35 cellular contexts compared by ENCODE assay signal in the genomic region with DNA sequence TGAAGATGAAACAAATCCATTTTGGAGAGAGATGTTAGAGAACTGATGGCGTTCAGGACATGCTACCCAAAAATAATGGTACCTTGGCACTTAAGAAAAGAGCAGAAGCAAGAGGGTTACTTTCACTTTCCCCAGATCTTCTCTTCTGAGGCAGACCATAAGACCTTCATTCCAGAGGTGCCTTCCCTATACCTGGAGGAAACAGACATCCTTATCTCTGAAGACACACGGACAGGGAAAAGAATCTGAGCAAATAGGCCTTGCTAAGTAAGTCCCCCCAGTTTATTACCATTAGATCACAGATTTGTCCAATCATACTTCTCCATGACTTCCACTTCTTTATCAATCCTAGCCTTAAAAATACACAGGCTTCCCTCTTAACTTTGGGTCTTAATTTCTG. TPM values are rescaled to one million over a fixed set of nuclear protein-coding genes. Genes with fewer than 3 reads are reported as not detected.
DNase-seq lines count a peak whose midpoint lies in the region; ATAC-seq, FAIRE-seq and TF ChIP-seq lines count a peak whose summit lies in the region.
"Had no signal": no experiment of that assay in that cellular context is flagged by ENCODE, and none has a peak within 500 bp of the region (broad histone marks: within the 10 kb centered on the region; RNA-seq: fewer than 3 reads in every experiment).

No MANE protein-coding gene starts in this region.

- no peak overlapping the region; the same call in 1 of the 2 replicates for H2BK5ac ChIP-seq in H1 (ENCODE audit: low read depth, low read length)

- peaks cover 33% of the 10 kb centered on the region for H3F3A ChIP-seq in GM23248 (ENCODE audit: insufficient read depth)

- H2BK120ac ChIP-seq in H1 (replicated peaks; ENCODE audit: low read depth, low read length) = no peak overlapping the region

- H3K4ac ChIP-seq in H1 (replicated peaks; ENCODE audit: insufficient read length, low read depth, low read length) = no peak overlapping the region

- H3K14ac ChIP-seq in H1 (ENCODE audit: insufficient read length) = no peak overlapping the region

- FAIRE-seq in H1 (lab: Jason Lieb, UNC) = no peak
- FAIRE-seq: keratinocyte, RCC 7860 had no signal

- H3K27me3 ChIP-seq in GM23248 (replicated peaks; ENCODE audit: insufficient read depth) = no peaks in the 10 kb centered on the region
- H3K27me3 ChIP-seq in OCI-LY3 (ENCODE audit: low read depth, low read length) = no peaks in the 10 kb centered on the region; the same call in 1 of the 2 replicates
- H3K27me3 ChIP-seq in H1 (replicated peaks in 1 of 4; ENCODE audit: control insufficient read depth in 3 of 4, extremely low read depth in 1 of 4, insufficient read depth in 3 of 4, low read length in 3 of 4) = no peaks in the 10 kb centered on the region
- H3K27me3 ChIP-seq: sigmoid colon, SJCRH30 had no signal

- POLR2A ChIA-PET in H1 (lab: Charles Lee; ENCODE audit: partially characterized antibody) = interaction anchor here (1.3 to 5.4 kb wide), 2 partner anchors 27 to 92 kb away, joined by 4 to 65 read pairs; a partner anchor contains a TSS

- no peak overlapping the region for H3K27ac Mint-ChIP-seq in neural crest cell (ENCODE audit: unreplicated experiment)
- H3K27ac Mint-ChIP-seq: activated CD4-positive, alpha-beta T cell treated with anti-CD3 and anti-CD28 coated beads, Interleukin-2, amount 10 ng/mL, durations not matched to agents 7 days and 5 days; activated naive CD8-positive, alpha-beta T cell; activated T-cell treated with anti-CD3 and anti-CD28 coated beads, Interleukin-2, amount 50 U/mL, for 24 hours; WTC11 had no signal

- no peak overlapping the region for H3K56ac ChIP-seq in H1 (replicated peaks; ENCODE audit: insufficient read length, low read depth, low read length)

- no peak overlapping the region for H4K8ac ChIP-seq in H1 (ENCODE audit: extremely low read depth, insufficient read depth, low read length)

- no peak for TF ChIP-seq RAD21 in H1 (IDR thresholded peaks at IDR 0.05 in 1 of 2, conservative IDR thresholded peaks at IDR 0.05 in 1 of 2; ENCODE audit: low read depth in 2 of 2, low read length in 2 of 2)

- H3K79me1 ChIP-seq in H1 (ENCODE audit: low read depth, low read length) = no peaks in the 10 kb centered on the region

- H2AFZ ChIP-seq in GM23248 (peak overlapping the region; percentile 73), OCI-LY3 (ENCODE audit: low read depth, low read length) (no peak overlapping the region), H1 (ENCODE audit: low read length) (no peak overlapping the region)

- no peak for ATAC-seq in GM18873 (IDR thresholded peaks at IDR 0.05; ENCODE audit: low FRiP score, unreplicated experiment)
- no peak for ATAC-seq in HG02642 (IDR thresholded peaks at IDR 0.05; ENCODE audit: poor library complexity, unreplicated experiment)
- ATAC-seq: foreskin keratinocyte, left ventricle myocardium superior, psoas muscle, WTC11 had no signal

- H2BK20ac ChIP-seq in H1 (ENCODE audit: low read length) = 0 out of 2 replicates have a peak overlapping the region, but pooled peaks have one; percentile 5

- H3K4me1 ChIP-seq in GM23248 (ENCODE audit: insufficient read depth) (peaks cover 29% of the 10 kb centered on the region), OCI-LY3 (ENCODE audit: low read length) (peaks cover 16% of the 10 kb centered on the region), H1 (replicated peaks in 1 of 4; ENCODE audit: control insufficient read depth in 3 of 4, insufficient read depth in 4 of 4, low read length in 3 of 4) (peaks cover 0 to 6% (median 5%) of the 10 kb centered on the region in 4 experiments; a peak in 5 of 7 replicates)
- H3K4me1 ChIP-seq: colonic mucosa, foreskin keratinocyte, psoas muscle, SJCRH30 had no signal

- H3K36me3 ChIP-seq in GM23248 (ENCODE audit: low read depth) (peaks cover 14% of the 10 kb centered on the region), OCI-LY3 (replicated peaks; ENCODE audit: low read depth, low read length) (peaks cover under 1% of the 10 kb centered on the region), H1 (ENCODE audit: control insufficient read depth in 2 of 4, insufficient read depth in 4 of 4, low read length in 3 of 4) (peaks cover 0 to 18% (median 0%) of the 10 kb centered on the region in 4 experiments; a peak in 1 of 8 replicates)
- H3K36me3 ChIP-seq: BLaER1 treated with 17β-estradiol and CSF1 and Interleukin-3, amounts not matched to agents 10 nM and 100 nM; colonic mucosa; neutrophil; sigmoid colon; SJCRH30; transverse colon had no signal

- TF ChIP-seq EP300 in H1 (IDR thresholded peaks at IDR 0.05; ENCODE audit: borderline replicate concordance in 1 of 2, low read depth in 2 of 2, low read length in 2 of 2) = no peak

- in situ Hi-C loops in GM23248 (cut with MboI) = no loop called here

- H3K27ac ChIP-seq in GM23248 (no peak overlapping the region), OCI-LY3 (ENCODE audit: low read length) (no peak overlapping the region), H1 (ENCODE audit: low read depth, low read length) (no peak overlapping the region)
- H3K27ac ChIP-seq: BLaER1 treated with 17β-estradiol and CSF1 and Interleukin-3, amounts not matched to agents 10 nM and 100 nM; colonic mucosa; foreskin keratinocyte; neutrophil; psoas muscle; SJCRH30 had no signal

- H4K91ac ChIP-seq in H1 (replicated peaks; ENCODE audit: insufficient read length, low read length) = no peak overlapping the region

- peak overlapping the region; percentile 85 for H3K4me3 Mint-ChIP-seq in neural crest cell
- H3K4me3 Mint-ChIP-seq: activated CD4-positive, alpha-beta T cell treated with anti-CD3 and anti-CD28 coated beads, Interleukin-2, amount 10 ng/mL, durations not matched to agents 7 days and 5 days; activated naive CD8-positive, alpha-beta T cell; activated T-cell treated with anti-CD3 and anti-CD28 coated beads, Interleukin-2, amount 50 U/mL, for 24 hours; WTC11 had no signal

- H3K18ac ChIP-seq in H1 (ENCODE audit: extremely low read depth, low read length) = no peak overlapping the region; the same call in 1 of the 2 replicates

- 0 out of 3 replicates have a peak, but pooled peaks of 1 of the 2 experiments have one; percentile 20 for TF ChIP-seq POLR2A in H1 (IDR thresholded peaks at IDR 0.05; ENCODE audit: control extremely low read depth in 1 of 2, low read depth in 2 of 2, low read length in 2 of 2)

- CTCF ChIA-PET in H1 (lab: Charles Lee; ENCODE audit: partially characterized antibody) = no interaction called here

- no peaks in the 10 kb centered on the region for H3K9me2 ChIP-seq in GM23248 (ENCODE audit: insufficient read depth)

- peaks cover 2% of the 10 kb centered on the region; the same call in 1 of the 2 replicates for H3K23me2 ChIP-seq in H1 (ENCODE audit: low read depth, low read length)

- no peak overlapping the region for H3K23ac ChIP-seq in H1 (ENCODE audit: insufficient read length)

- H2BK12ac ChIP-seq in H1 (ENCODE audit: low read depth, low read length) = peak overlapping the region; percentile 70

- H4K5ac ChIP-seq in H1 (ENCODE audit: insufficient read length, low read depth, low read length) = no peak overlapping the region

- 82% methylated on average over 2 of the region's 2 CpGs for WGBS in GM23248 (ENCODE audit: low coverage in 1 of 2, low lambda C conversion rate in 2 of 2, missing lambda C conversion rate in 2 of 2), 2 experiments
- 71% methylated on average over 2 of the region's 2 CpGs; no CpG with 5 or more reads in 1 of the 2 experiments for WGBS in H1 (ENCODE audit: extremely low coverage in 1 of 2, insufficient coverage in 1 of 2, insufficient read length in 1 of 2, insufficient replicate concordance in 2 of 2, low coverage in 1 of 2, low lambda C conversion rate in 2 of 2, missing lambda C conversion rate in 1 of 2), 2 experiments

- DNase-seq in GM23248 (peak; percentile 30), H1 (ENCODE audit: low read depth in 1 of 2, low spot score in 2 of 2) (no peak), neural crest cell (ENCODE audit: low read depth, low spot score) (no peak), anterior cingulate cortex (lab: John Stamatoyannopoulos, UW) (no peak), inferior parietal cortex (ENCODE audit: extremely low spot score) (no peak)
- DNase-seq: activated CD4-positive, alpha-beta T cell treated with anti-CD3 and anti-CD28 coated beads, Interleukin-2, amount 10 ng/mL, durations not matched to agents 7 days and 5 days; activated effector memory CD4-positive, alpha-beta T cell treated with anti-CD3 and anti-CD28 coated beads, Interleukin-2, amount 50 U/mL, for 16 hours; activated T-cell treated with anti-CD3 and anti-CD28 coated beads, Interleukin-2, amount 50 U/mL, for 24 hours; aorta; colonic mucosa; COR-L47; effector CD8-positive, alpha-beta T cell; erythroblast; foreskin keratinocyte; head of caudate nucleus; left ventricle myocardium superior; NCI-H1092 treated with DMSO at 0.1 percent for 48 hours; NCI-H187; NCI-H526 treated with DMSO at 0.1 percent for 48 hours; NK-92 treated with Interleukin-12 subunit alpha and Interleukin-12 subunit beta, amount 100 ng/mL, for 24 hours; psoas muscle; sigmoid colon; SJCRH30; stimulated activated CD4-positive, alpha-beta T cell treated with anti-CD3 and anti-CD28 coated beads, Interleukin-4, amount 100 ng/mL, for 24 hours; transverse colon had no signal

- TF ChIP-seq CTCF in OCI-LY3 (IDR thresholded peaks at IDR 0.05; ENCODE audit: low read depth, low read length) = no peak
- no peak for TF ChIP-seq CTCF in H1 (IDR thresholded peaks at IDR 0.05; ENCODE audit: control extremely low read depth in 1 of 3, insufficient read depth in 1 of 3, low read depth in 1 of 3, low read length in 3 of 3)
- TF ChIP-seq CTCF in neural crest cell (conservative IDR thresholded peaks at IDR 0.05) = no peak

- no peaks in the 10 kb centered on the region for H3K36me3 Mint-ChIP-seq in neural crest cell (ENCODE audit: low read depth)
- H3K36me3 Mint-ChIP-seq: activated naive CD8-positive, alpha-beta T cell; IgD-negative memory B cell had no signal

- H3K4me1 Mint-ChIP-seq in neural crest cell = peaks cover 24% of the 10 kb centered on the region

- H3K9me3 Mint-ChIP-seq in neural crest cell = no peaks in the 10 kb centered on the region
- H3K9me3 Mint-ChIP-seq: activated CD4-positive, alpha-beta T cell treated with anti-CD3 and anti-CD28 coated beads, Interleukin-2, amount 10 ng/mL, durations not matched to agents 7 days and 5 days; activated T-cell treated with anti-CD3 and anti-CD28 coated beads, Interleukin-2, amount 50 U/mL, for 24 hours; WTC11 had no signal

- H3K4me3 ChIP-seq in GM23248 (peak overlapping the region; percentile 29; the same call in 1 of the 2 replicates), OCI-LY3 (ENCODE audit: low read length) (no peak overlapping the region), H1 (ENCODE audit: extremely low read depth in 1 of 4, insufficient read depth in 2 of 4, low read depth in 3 of 4, low read length in 4 of 4) (no peak overlapping the region)
- H3K4me3 ChIP-seq: BLaER1 treated with 17β-estradiol and CSF1 and Interleukin-3, amounts not matched to agents 10 nM and 100 nM; colonic mucosa; psoas muscle; sigmoid colon; SJCRH30; transverse colon had no signal

- H4K20me1 ChIP-seq in GM23248 (ENCODE audit: insufficient read depth) (no peaks in the 10 kb centered on the region), OCI-LY3 (ENCODE audit: insufficient read depth, low read length) (no peaks in the 10 kb centered on the region), H1 (replicated peaks in 1 of 2; ENCODE audit: control insufficient read depth in 1 of 2, insufficient read depth in 2 of 2, low read length in 2 of 2) (no peaks in the 10 kb centered on the region)

- H3K27me3 Mint-ChIP-seq in neural crest cell (ENCODE audit: low read depth) = peaks cover 9% of the 10 kb centered on the region

- H3K9ac ChIP-seq in GM23248 (no peak overlapping the region), OCI-LY3 (ENCODE audit: low read length) (no peak overlapping the region), H1 (replicated peaks in 1 of 4; ENCODE audit: extremely low read depth in 1 of 4, low read depth in 3 of 4, low read length in 3 of 4) (no peak overlapping the region)
- H3K9ac ChIP-seq: BLaER1 treated with 17β-estradiol and CSF1 and Interleukin-3, amounts not matched to agents 10 nM and 100 nM had no signal

- H3K4me2 ChIP-seq in GM23248 (ENCODE audit: unreplicated experiment) (peak overlapping the region; percentile 63), OCI-LY3 (ENCODE audit: low read length) (peak overlapping the region; percentile 4; the same call in 1 of the 2 replicates), H1 (ENCODE audit: insufficient read depth in 1 of 2, low read depth in 2 of 2, low read length in 2 of 2) (no peak overlapping the region)
- H3K4me2 ChIP-seq: BLaER1 treated with 17β-estradiol and CSF1 and Interleukin-3, amounts not matched to agents 10 nM and 100 nM had no signal

- no peaks in the 10 kb centered on the region for H3K9me3 ChIP-seq in GM23248 (ENCODE audit: low read depth)
- H3K9me3 ChIP-seq in OCI-LY3 (ENCODE audit: insufficient read depth, low read length) = no peaks in the 10 kb centered on the region
- no peaks in the 10 kb centered on the region for H3K9me3 ChIP-seq in H1 (ENCODE audit: insufficient read depth in 2 of 2, low read depth in 1 of 2, low read length in 1 of 2)
- H3K9me3 ChIP-seq: colonic mucosa, neutrophil, psoas muscle, sigmoid colon, SJCRH30, transverse colon had no signal

- 0 out of 2 replicates have a peak overlapping the region, but pooled peaks have one; percentile 6 for H2AK5ac ChIP-seq in H1 (ENCODE audit: low read depth, low read length)

- peak overlapping the region; percentile 20; the same call in 1 of the 2 replicates for H2BK15ac ChIP-seq in H1 (ENCODE audit: low read length)

- peaks cover 26% of the 10 kb centered on the region for H3K79me2 ChIP-seq in GM23248 (ENCODE audit: insufficient read depth)
- peaks cover 22% of the 10 kb centered on the region for H3K79me2 ChIP-seq in OCI-LY3 (ENCODE audit: low read length)
- peaks cover 6 to 36% of the 10 kb centered on the region in 2 experiments; a peak in 3 of 4 replicates for H3K79me2 ChIP-seq in H1 (ENCODE audit: control insufficient read depth in 1 of 2, insufficient read depth in 2 of 2, low read length in 2 of 2)

RNA-seq across cellular contexts. Expression of a gene that starts 2.0 kb away (rescaled TPM):
- 293 and 306 TPM in 2 replicates for total RNA-seq in GM23248 (2014; rRNA removed; shearing (Covaris generic))
- polyA plus RNA-seq in GM23248 (2016; fragmentation: Nextera tagmentation; extraction: Ambion mirVana) (36.9 and 38.4 TPM in 2 replicates), H1 (2011; rRNA removed) (20.5 and 23.4 TPM in 2 replicates)
- total RNA-seq in H1 (2021; fragmentation: NEBNext Ultra II Directional; extraction: Animal tissue kit (Norgen Biotek cat#: 25700)) = 145 and 153 TPM in 2 replicates
- 45.3 TPM for polyA plus RNA-seq in H1 (2011; cell fraction: cytosol; rRNA removed)
- 30.0 TPM for polyA plus RNA-seq in H1 (2011; cell fraction: nucleus; rRNA removed)
- 42.5 to 55.1 TPM (median 50.9 TPM) in 4 replicates for polyA plus RNA-seq in H1 (2012, experiment 1 of 2)
- 5.4 TPM for polyA plus RNA-seq in H1 (2012, experiment 2 of 2)
- 46.6 TPM for polyA plus RNA-seq in H1 (2013, experiment 1 of 2)
- polyA plus RNA-seq in H1 (2013, experiment 2 of 2) = 39.5 TPM
- 55.5 and 65.6 TPM in 2 replicates for polyA minus RNA-seq in H1 (2011; rRNA and poly(A)+ RNA removed)
- polyA minus RNA-seq in H1 (2011; cell fraction: cytosol; rRNA and poly(A)+ RNA removed) = 84.8 TPM
- polyA minus RNA-seq in H1 (2011; cell fraction: nucleus; rRNA and poly(A)+ RNA removed) = 136 TPM
- 14.6 and 14.8 TPM in 2 replicates for total RNA-seq in neural crest cell
- polyA plus RNA-seq: IgD-negative memory B cell had no signal

Comparison
In these comparisons a context has a peak if more than half of its experiments do, and no peak if none do; other contexts are left out.
1. H3K4me2 ChIP-seq: peak in GM23248 (single experiment) and OCI-LY3 (single experiment); none in H1 (0 of 2).